ENCODE assay signal across 15 cellular contexts in genomic region chr1:199612976-199613774, GRCh38.
A peak's percentile ranks its signal among the peaks of the same experiment; 100 is the strongest.
DNase-seq lines count a peak whose midpoint lies in the region; ATAC-seq and TF ChIP-seq lines count a peak whose summit lies in the region.
"Had no signal": no experiment of that assay in that cellular context is flagged by ENCODE, and none has a peak within 500 bp of the region (broad histone marks: within the 10 kb centered on the region; RNA-seq: fewer than 3 reads in every experiment).

No MANE protein-coding gene starts in this region.

- H3K27ac ChIP-seq in RWPE2 (ENCODE audit: poor library complexity, severe bottlenecking) (peak overlapping the region; percentile 8), smooth muscle cell (ENCODE audit: low read depth) (no peak overlapping the region)
- H3K27ac ChIP-seq: parathyroid adenoma had no signal

- H3K27ac Mint-ChIP-seq in progenitor cell of endocrine pancreas: no peak overlapping the region
- H3K27ac Mint-ChIP-seq: CD4-positive, alpha-beta memory T cell; H9 had no signal

- no peaks in the 10 kb centered on the region for H4K20me1 ChIP-seq in smooth muscle cell (ENCODE audit: low read depth)

- H3K4me1 ChIP-seq in RWPE2 (ENCODE audit: insufficient read depth, poor library complexity, severe bottlenecking) (peaks cover 11% of the 10 kb centered on the region), smooth muscle cell (ENCODE audit: low read depth) (no peaks in the 10 kb centered on the region)
- H3K4me1 ChIP-seq: parathyroid adenoma had no signal

- H3K79me2 ChIP-seq in smooth muscle cell (ENCODE audit: low read depth): no peaks in the 10 kb centered on the region
- H3K79me2 ChIP-seq: parathyroid adenoma had no signal

- no peaks in the 10 kb centered on the region for H3K27me3 ChIP-seq in RWPE2 (ENCODE audit: insufficient read depth, poor library complexity, severe bottlenecking)
- H3K27me3 ChIP-seq in smooth muscle cell (ENCODE audit: low read depth): no peaks in the 10 kb centered on the region

- no peak overlapping the region for H2AFZ ChIP-seq in smooth muscle cell (ENCODE audit: low read depth)
- H2AFZ ChIP-seq: parathyroid adenoma had no signal

- H3K4me2 ChIP-seq in smooth muscle cell: no peak overlapping the region

- no peak overlapping the region for H3K9ac ChIP-seq in smooth muscle cell (ENCODE audit: low read depth)
- H3K9ac ChIP-seq: parathyroid adenoma had no signal

- 75% methylated on average over 6 of the region's 6 CpGs for WGBS in smooth muscle cell (ENCODE audit: low lambda C conversion rate)

- no peaks in the 10 kb centered on the region for H3K27me3 Mint-ChIP-seq in progenitor cell of endocrine pancreas

- ATAC-seq in RWPE2 (ENCODE audit: low read depth): peak; percentile 91
- ATAC-seq in GM19397 (IDR thresholded peaks at IDR 0.05; ENCODE audit: unreplicated experiment): no peak

- H3K9me3 Mint-ChIP-seq in progenitor cell of endocrine pancreas (ENCODE audit: low read depth): no peaks in the 10 kb centered on the region
- H3K9me3 Mint-ChIP-seq: CD4-positive, alpha-beta memory T cell; H9 had no signal

- H3K36me3 Mint-ChIP-seq in progenitor cell of endocrine pancreas (ENCODE audit: insufficient read depth): no peaks in the 10 kb centered on the region
- H3K36me3 Mint-ChIP-seq: CD4-positive, alpha-beta memory T cell had no signal

- DNase-seq in COLO829 (ENCODE audit: low spot score): peak; percentile 6
- DNase-seq in HK-2 (ENCODE audit: unreplicated experiment): peak; percentile 42
- no peak for DNase-seq in RWPE2 (ENCODE audit: low spot score)
- DNase-seq in iris pigment epithelial cell (ENCODE audit: low read depth): peak; percentile 70
- no peak for DNase-seq in smooth muscle cell (lab: John Stamatoyannopoulos, UW; ENCODE audit: unreplicated experiment)
- DNase-seq in activated T-cell treated with anti-CD3 and anti-CD28 coated beads, Interleukin-2, amount 50 U/mL, for 1 hour: no peak
- no peak for DNase-seq in progenitor cell of endocrine pancreas (ENCODE audit: low spot score, unreplicated experiment)
- DNase-seq: activated gamma-delta T cell; CD4-positive, alpha-beta memory T cell; effector CD8-positive, alpha-beta T cell; H9; NCI-H446 treated with DMSO at 0.1 percent for 48 hours; T1000 had no signal

- no peaks in the 10 kb centered on the region for H3F3A ChIP-seq in smooth muscle cell (ENCODE audit: low read depth)

- H3K4me1 Mint-ChIP-seq in progenitor cell of endocrine pancreas (ENCODE audit: low read depth): no peaks in the 10 kb centered on the region
- H3K4me1 Mint-ChIP-seq: H9 had no signal

- H3K4me3 ChIP-seq in RWPE2 (ENCODE audit: severe bottlenecking) (no peak overlapping the region), smooth muscle cell (no peak overlapping the region)

- TF ChIP-seq CTCF in RWPE2 (IDR thresholded peaks at IDR 0.05; ENCODE audit: poor library complexity, severe bottlenecking) (no peak), smooth muscle cell (IDR thresholded peaks at IDR 0.05; ENCODE audit: borderline replicate concordance, insufficient read depth, poor library complexity, severe bottlenecking) (no peak), progenitor cell of endocrine pancreas (IDR thresholded peaks at IDR 0.05; ENCODE audit: unreplicated experiment) (no peak)

- no peak overlapping the region for H3K4me3 Mint-ChIP-seq in progenitor cell of endocrine pancreas (ENCODE audit: low read depth)
- H3K4me3 Mint-ChIP-seq: CD4-positive, alpha-beta memory T cell; H9 had no signal

- no peaks in the 10 kb centered on the region for H3K36me3 ChIP-seq in RWPE2 (ENCODE audit: low read depth)
- no peaks in the 10 kb centered on the region for H3K36me3 ChIP-seq in smooth muscle cell (ENCODE audit: low read depth)

- H3K9me3 ChIP-seq in RWPE2 (ENCODE audit: severe bottlenecking) (no peaks in the 10 kb centered on the region), smooth muscle cell (replicated peaks; ENCODE audit: low read depth) (no peaks in the 10 kb centered on the region)

Comparison
In these comparisons a context has a peak if more than half of its experiments do, and no peak if none do; other contexts are left out.
1. DNase-seq: peak in COLO829 (single experiment), HK-2 (single experiment) and iris pigment epithelial cell (single experiment); none in RWPE2 (single experiment), smooth muscle cell (single experiment), activated T-cell treated with anti-CD3 and anti-CD28 coated beads, Interleukin-2, amount 50 U/mL, for 1 hour (single experiment) and progenitor cell of endocrine pancreas (single experiment).